In genomic region chr9:37919956-37920335, GRCh38 we compare ENCODE assay signal across 24 cellular contexts. TPM values are rescaled to one million over a fixed set of nuclear protein-coding genes. Genes with fewer than 3 reads are reported as not detected.
A peak's percentile ranks its signal among the peaks of the same experiment; 100 is the strongest.
DNase-seq lines count a peak whose midpoint lies in the region; ATAC-seq, FAIRE-seq and TF ChIP-seq lines count a peak whose summit lies in the region.
"Had no signal": no experiment of that assay in that cellular context is flagged by ENCODE, and none has a peak within 500 bp of the region (broad histone marks: within the 10 kb centered on the region; RNA-seq: fewer than 3 reads in every experiment).

No MANE protein-coding gene starts in this region.

- H3K4me3 Mint-ChIP-seq in naive thymus-derived CD4-positive, alpha-beta T cell, result no peak overlapping the region
- H3K4me3 Mint-ChIP-seq: CD4-positive, alpha-beta memory T cell; H9; IgD-negative memory B cell had no signal

- no peak for ATAC-seq in left lung
- no peak for ATAC-seq in naive thymus-derived CD4-positive, alpha-beta T cell

- TF ChIP-seq POLR2A in sigmoid colon (IDR thresholded peaks at IDR 0.05), result no peak

- no peaks in the 10 kb centered on the region for H3K9me3 Mint-ChIP-seq in naive thymus-derived CD4-positive, alpha-beta T cell
- H3K9me3 Mint-ChIP-seq: CD4-positive, alpha-beta memory T cell; H9; IgD-negative memory B cell had no signal

- no peak for DNase-seq in RWPE1 (ENCODE audit: low spot score)
- DNase-seq in left lung, result peak; percentile 24 to 48
- peak; percentile 46 for DNase-seq in sigmoid colon
- DNase-seq in nucleus accumbens (lab: John Stamatoyannopoulos, UW), result no peak
- no peak for DNase-seq in frontal cortex (ENCODE audit: low spot score in 2 of 2)
- no peak for DNase-seq in naive thymus-derived CD4-positive, alpha-beta T cell
- DNase-seq: C1 segment of cervical spinal cord, DMS79, EL, GDM1, GM23248, NCI-H1048, NCI-H1417, NCI-H1694, NCI-H2081, NCI-H2227 treated with DMSO at 0.1 percent for 48 hours had no signal

- intact Hi-C loops in left lung (cut with DNase I) (loop anchor here in 1 of 2 donors (5.0 to 10.0 kb wide), 3 partner anchors 165 to 445 kb away; no protein-coding TSS in a partner anchor), sigmoid colon (cut with DNase I) (no loop called here)
- intact Hi-C loops in naive thymus-derived CD4-positive, alpha-beta T cell (cut with micrococcal nuclease), result no loop called here

- H3K36me3 ChIP-seq in HUES6 (ENCODE audit: control insufficient read depth, insufficient read depth, low read length) (peaks cover 10% of the 10 kb centered on the region; the same call in 1 of the 2 replicates), left lung (peaks cover 0 to 6% of the 10 kb centered on the region in 2 donors), sigmoid colon (peaks cover 0 to 17% (median 3%) of the 10 kb centered on the region in 4 donors)
- no peaks in the 10 kb centered on the region for H3K36me3 ChIP-seq in naive thymus-derived CD4-positive, alpha-beta T cell (ENCODE audit: control insufficient read depth in 2 of 3, insufficient read depth in 3 of 3, low read length in 3 of 3)

- POLR2A ChIA-PET in RWPE1 (lab: Yijun Ruan, JAX; ENCODE audit: low non-redundant PET), result no interaction called here
- POLR2A ChIA-PET in naive thymus-derived CD4-positive, alpha-beta T cell (lab: Charles Lee), result no interaction called here

- no peak overlapping the region for H3K4me3 ChIP-seq in HUES6 (ENCODE audit: low read depth, low read length)
- no peak overlapping the region for H3K4me3 ChIP-seq in left lung
- no peak overlapping the region for H3K4me3 ChIP-seq in sigmoid colon
- no peak overlapping the region for H3K4me3 ChIP-seq in naive thymus-derived CD4-positive, alpha-beta T cell (ENCODE audit: low read length)
- H3K4me3 ChIP-seq: A549, GM12878, GM23248 had no signal

- no peak for TF ChIP-seq EP300 in sigmoid colon (IDR thresholded peaks at IDR 0.05)

- TF ChIP-seq CTCF in RWPE1 (conservative IDR thresholded peaks at IDR 0.05; ENCODE audit: low read depth) (no peak), left lung (IDR thresholded peaks at IDR 0.05) (no peak), sigmoid colon (IDR thresholded peaks at IDR 0.05) (no peak)

- H3K4me1 Mint-ChIP-seq in naive thymus-derived CD4-positive, alpha-beta T cell, result peaks cover 0 to 3% (median 0%) of the 10 kb centered on the region in 7 donors
- H3K4me1 Mint-ChIP-seq: CD4-positive, alpha-beta memory T cell; IgD-negative memory B cell had no signal

- H3K27me3 ChIP-seq in HUES6 (ENCODE audit: control insufficient read depth, insufficient read depth, low read length) (no peaks in the 10 kb centered on the region), left lung (no peaks in the 10 kb centered on the region), sigmoid colon (no peaks in the 10 kb centered on the region)
- no peaks in the 10 kb centered on the region for H3K27me3 ChIP-seq in naive thymus-derived CD4-positive, alpha-beta T cell (ENCODE audit: control insufficient read depth in 2 of 2, insufficient read depth in 2 of 2, low read length in 2 of 2)

- H3K36me3 Mint-ChIP-seq in naive thymus-derived CD4-positive, alpha-beta T cell, result no peaks in the 10 kb centered on the region
- H3K36me3 Mint-ChIP-seq: CD4-positive, alpha-beta memory T cell; IgD-negative memory B cell had no signal

- 86 to 95% methylated on average over 6 of the region's 6 CpGs for WGBS in sigmoid colon, 2 donors

- CTCF ChIA-PET in RWPE1 (lab: Yijun Ruan, JAX), result no interaction called here
- CTCF ChIA-PET in naive thymus-derived CD4-positive, alpha-beta T cell (lab: Charles Lee), result no interaction called here

- FAIRE-seq in frontal cortex (lab: Jason Lieb, UNC), result no peak
- FAIRE-seq: A549, RCC 7860 had no signal

- no peak overlapping the region for H3K27ac Mint-ChIP-seq in naive thymus-derived CD4-positive, alpha-beta T cell
- H3K27ac Mint-ChIP-seq: CD4-positive, alpha-beta memory T cell had no signal

- H3K4me1 ChIP-seq in HUES6 (ENCODE audit: control insufficient read depth, insufficient read depth, low read length), result peaks cover 57% of the 10 kb centered on the region
- H3K4me1 ChIP-seq in left lung, result peaks cover 5 to 15% of the 10 kb centered on the region in 2 donors
- peaks cover 0 to 9% (median 3%) of the 10 kb centered on the region in 4 donors for H3K4me1 ChIP-seq in sigmoid colon
- H3K4me1 ChIP-seq in naive thymus-derived CD4-positive, alpha-beta T cell (ENCODE audit: control insufficient read depth in 2 of 2, insufficient read depth in 2 of 2, low read length in 2 of 2), result no peaks in the 10 kb centered on the region
- H3K4me1 ChIP-seq: Caco-2 had no signal

- H3K27me3 Mint-ChIP-seq in naive thymus-derived CD4-positive, alpha-beta T cell, result no peaks in the 10 kb centered on the region
- H3K27me3 Mint-ChIP-seq: CD4-positive, alpha-beta memory T cell had no signal

- no peaks in the 10 kb centered on the region for H3K9me3 ChIP-seq in HUES6 (ENCODE audit: control insufficient read depth, insufficient read depth, low read depth, low read length)
- no peaks in the 10 kb centered on the region for H3K9me3 ChIP-seq in left lung
- no peaks in the 10 kb centered on the region for H3K9me3 ChIP-seq in sigmoid colon
- no peaks in the 10 kb centered on the region for H3K9me3 ChIP-seq in naive thymus-derived CD4-positive, alpha-beta T cell (ENCODE audit: control insufficient read depth in 2 of 3, low read length in 3 of 3)
- H3K9me3 ChIP-seq: A549, Caco-2 had no signal

- H3K9ac ChIP-seq in HUES6 (ENCODE audit: low read length), result peak overlapping the region; percentile 34
- H3K9ac ChIP-seq: GM23248 had no signal

- peak overlapping the region; percentile 56; the same call in 1 of the 2 replicates for H3K27ac ChIP-seq in HUES6 (ENCODE audit: low read depth, low read length)
- H3K27ac ChIP-seq in RWPE1, result peak overlapping the region; percentile 95
- H3K27ac ChIP-seq in left lung, result no peak overlapping the region
- no peak overlapping the region for H3K27ac ChIP-seq in sigmoid colon
- H3K27ac ChIP-seq in naive thymus-derived CD4-positive, alpha-beta T cell (ENCODE audit: low read depth, low read length), result no peak overlapping the region
- H3K27ac ChIP-seq: GM23248 had no signal

RNA-seq across cellular contexts. Expression of gene SLC25A51, which starts 16.0 kb away (rescaled TPM):
- total RNA-seq in left lung (10 to 100 TPM; 30.8 to 39.9 TPM), sigmoid colon (10 to 100 TPM; 19.3 to 31.0 (median 27.3) TPM), frontal cortex (118 TPM)
- polyA plus RNA-seq in sigmoid colon, result 1 to 10 TPM; 4.2 to 8.9 (median 8.6) TPM
- total RNA-seq in naive thymus-derived CD4-positive, alpha-beta T cell, result 10 to 100 TPM; 20.2 to 37.8 (median 30.2) TPM
- polyA plus RNA-seq in naive thymus-derived CD4-positive, alpha-beta T cell, result 10 to 100 TPM; 10.8 to 11.6 TPM

Comparison
In these comparisons a context has a peak if more than half of its experiments do, and no peak if none do; other contexts are left out.
1. H3K27ac ChIP-seq: peak in HUES6 (single experiment) and RWPE1 (single experiment); none in left lung (0 of 2), sigmoid colon (0 of 4) and naive thymus-derived CD4-positive, alpha-beta T cell (single experiment).
2. DNase-seq: peak in left lung (2 of 2) and sigmoid colon (single experiment); none in RWPE1 (single experiment), nucleus accumbens (0 of 56), frontal cortex (0 of 2) and naive thymus-derived CD4-positive, alpha-beta T cell (0 of 9).